ENCODE assay signal across 8 cellular contexts in the genomic region with DNA sequence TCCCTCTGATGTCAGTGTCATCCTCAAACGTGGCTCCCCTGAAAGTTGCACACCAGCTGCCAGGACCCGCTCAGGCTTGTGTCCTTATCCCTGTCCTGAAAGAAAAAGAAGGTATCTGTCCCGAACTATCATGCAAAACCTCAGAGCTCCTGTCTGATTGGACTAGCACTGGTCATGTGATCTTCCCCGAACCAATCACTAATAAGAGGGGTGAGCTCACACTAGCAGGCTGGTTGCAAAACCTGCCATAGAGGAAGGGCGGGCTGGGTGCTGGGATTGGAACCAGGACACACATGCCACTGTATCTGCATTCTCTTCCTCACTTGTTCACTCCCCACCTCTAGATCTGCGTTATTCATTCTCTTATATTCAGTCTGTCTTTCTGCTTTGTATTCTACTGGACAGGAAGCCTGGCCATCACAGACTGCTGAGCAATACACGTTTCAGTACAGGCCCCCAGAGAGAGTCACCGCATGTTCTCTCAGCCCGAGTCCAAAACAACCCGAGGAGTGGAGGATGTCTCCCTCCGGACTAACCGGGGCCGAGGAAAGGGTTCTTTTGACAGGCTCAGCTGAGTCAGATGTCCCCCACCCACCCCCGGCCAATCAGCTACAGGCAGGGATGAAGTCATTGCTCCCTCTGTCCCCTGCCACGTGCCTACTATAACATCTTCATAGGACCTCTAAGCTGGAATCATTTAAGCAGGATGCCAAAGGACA.
A peak's percentile ranks its signal among the peaks of the same experiment; 100 is the strongest.
DNase-seq lines count a peak whose midpoint lies in the region; ATAC-seq and TF ChIP-seq lines count a peak whose summit lies in the region.

No MANE protein-coding gene starts in this region.

- H3K36me3 ChIP-seq in adrenal gland (replicated peaks in 1 of 2) (no peaks in the 10 kb centered on the region), heart left ventricle (no peaks in the 10 kb centered on the region), ovary (no peaks in the 10 kb centered on the region)

- DNase-seq in AG08396 (ENCODE audit: low spot score) = peak; percentile 90
- DNase-seq in NCI-H2107 treated with DMSO at 0.1 percent for 48 hours (lab: John Stamatoyannopoulos, UW; ENCODE audit: unreplicated experiment) = peak; percentile 91
- peak; percentile 72 to 95 (median 84) for DNase-seq in adrenal gland
- peak; percentile 81 to 89 (median 88) for DNase-seq in heart left ventricle
- peak; percentile 59 to 81 (median 71) for DNase-seq in ovary
- DNase-seq in NCI-H187 treated with DMSO at 0.1 percent for 48 hours (lab: John Stamatoyannopoulos, UW) = no peak

- WGBS in adrenal gland, 4 donors = 25 to 36% (median 29%) methylated on average over 14 to 15 of the region's 15 CpGs
- 9 to 15% (median 13%) methylated on average over 15 of the region's 15 CpGs for WGBS in heart left ventricle, 4 donors
- WGBS in ovary, 3 donors = 24 to 31% (median 25%) methylated on average over 15 of the region's 15 CpGs

- H3K27ac ChIP-seq in adrenal gland (peak overlapping the region in 4 of 5 donors; percentile 28 to 82 (median 57)), heart left ventricle (peak overlapping the region; percentile 59 to 93 (median 77)), ovary (peak overlapping the region; percentile 26 to 45)

- no peaks in the 10 kb centered on the region for H3K27me3 ChIP-seq in adrenal gland
- H3K27me3 ChIP-seq in heart left ventricle = no peaks in the 10 kb centered on the region
- no peaks in the 10 kb centered on the region for H3K27me3 ChIP-seq in ovary

- H3K4me1 ChIP-seq in adrenal gland (replicated peaks in 1 of 2) (peaks cover 15 to 19% of the 10 kb centered on the region in 2 donors), heart left ventricle (peaks cover 4 to 42% (median 22%) of the 10 kb centered on the region in 12 donors), ovary (ENCODE audit: insufficient read depth) (peaks cover 7% of the 10 kb centered on the region)

- TF ChIP-seq EP300 in ovary (IDR thresholded peaks at IDR 0.05) = no peak

- H3K4me3 ChIP-seq in adrenal gland (peak overlapping the region in 2 of 4 donors; percentile 14 to 15), heart left ventricle (peak overlapping the region in 11 of 12 donors; percentile 2 to 58 (median 50)), ovary (peak overlapping the region; percentile 43)

- intact Hi-C loops in adrenal gland (cut with DNase I) = loop anchor here in 1 of 2 donors (10.0 kb wide), 1 partner anchor 90 kb away; no protein-coding TSS in a partner anchor
- intact Hi-C loops in heart left ventricle (cut with DNase I) = loop anchor here in 5 of 10 donors (5.0 to 10.0 kb wide), 3 partner anchors 90 to 100 kb away; a partner anchor contains a TSS
- intact Hi-C loops in ovary (cut with DNase I) = no loop called here

- TF ChIP-seq CTCF in adrenal gland (IDR thresholded peaks at IDR 0.05) = no peak
- TF ChIP-seq CTCF in heart left ventricle (IDR thresholded peaks at IDR 0.05) = no peak
- TF ChIP-seq CTCF in ovary (IDR thresholded peaks at IDR 0.05) = no peak

- H3K9me3 ChIP-seq in adrenal gland (replicated peaks in 1 of 3) (no peaks in the 10 kb centered on the region), heart left ventricle (no peaks in the 10 kb centered on the region), ovary (no peaks in the 10 kb centered on the region)

- peak; percentile 60 for ATAC-seq in GM18508 (IDR thresholded peaks at IDR 0.05; ENCODE audit: insufficient read depth, unreplicated experiment)
- ATAC-seq in HG02943 (IDR thresholded peaks at IDR 0.05; ENCODE audit: low read depth, unreplicated experiment) = peak; percentile 68
- ATAC-seq in heart left ventricle = peak; percentile 96 to 98 (median 96)

- TF ChIP-seq POLR2A in adrenal gland (IDR thresholded peaks at IDR 0.05) = peak in 1 of 2 donors; percentile 60
- TF ChIP-seq POLR2A in heart left ventricle (IDR thresholded peaks at IDR 0.05) = peak in 1 of 2 donors; percentile 72
- peak; percentile 39 for TF ChIP-seq POLR2A in ovary (IDR thresholded peaks at IDR 0.05)
